Comparison of ENCODE assay signal across 8 cellular contexts in genomic region chr14:24274101-24274543, GRCh38. TPM values are rescaled to one million over a fixed set of nuclear protein-coding genes. Genes with fewer than 3 reads are reported as not detected.
A peak's percentile ranks its signal among the peaks of the same experiment; 100 is the strongest.
DNase-seq lines count a peak whose midpoint lies in the region; ATAC-seq, FAIRE-seq and TF ChIP-seq lines count a peak whose summit lies in the region.
"Had no signal": no experiment of that assay in that cellular context is flagged by ENCODE, and none has a peak within 500 bp of the region (broad histone marks: within the 10 kb centered on the region; RNA-seq: fewer than 3 reads in every experiment).

No MANE protein-coding gene starts in this region.

- no peaks in the 10 kb centered on the region for H3K27me3 ChIP-seq in RWPE2 (ENCODE audit: insufficient read depth, poor library complexity, severe bottlenecking)
- no peaks in the 10 kb centered on the region for H3K27me3 ChIP-seq in bronchial epithelial cell (ENCODE audit: control insufficient read depth, insufficient read depth, low read length)
- H3K27me3 ChIP-seq: Peyer's patch had no signal

- TF ChIP-seq CTCF in RWPE2 (IDR thresholded peaks at IDR 0.05; ENCODE audit: poor library complexity, severe bottlenecking), result no peak
- no peak for TF ChIP-seq CTCF in bronchial epithelial cell (IDR thresholded peaks at IDR 0.05; ENCODE audit: insufficient read depth, low read length, severe bottlenecking)

- DNase-seq in RWPE2 (ENCODE audit: low spot score), result no peak
- DNase-seq in bronchial epithelial cell (ENCODE audit: low read depth), result peak; percentile 100
- DNase-seq in stimulated activated CD4-positive, alpha-beta T cell treated with anti-CD3 and anti-CD28 coated beads, TNF-alpha, amount 100 ng/mL, for 48 hours (ENCODE audit: low read depth in 3 of 3), result peak; percentile 28 to 48 (median 38)
- no peak for DNase-seq in HTR-8/SVneo (ENCODE audit: insufficient read length, low spot score)

- peaks cover 36% of the 10 kb centered on the region for H3K4me1 ChIP-seq in RWPE2 (ENCODE audit: insufficient read depth, poor library complexity, severe bottlenecking)

- no peaks in the 10 kb centered on the region for H3K9me3 ChIP-seq in RWPE2 (ENCODE audit: severe bottlenecking)
- H3K9me3 ChIP-seq: Peyer's patch had no signal

- ATAC-seq in GM18909 (IDR thresholded peaks at IDR 0.05; ENCODE audit: poor library complexity, unreplicated experiment) (peak; percentile 39), HG02884 (IDR thresholded peaks at IDR 0.05; ENCODE audit: unreplicated experiment) (peak; percentile 51), RWPE2 (ENCODE audit: low read depth) (peak; percentile 76), SK-N-SH treated with all-trans-retinoic acid at 6 μM for 48 hours (no peak)

- no peak overlapping the region for H3K4me3 ChIP-seq in RWPE2 (ENCODE audit: severe bottlenecking)
- H3K4me3 ChIP-seq in bronchial epithelial cell (ENCODE audit: low read depth, low read length), result no peak overlapping the region
- H3K4me3 ChIP-seq: Peyer's patch had no signal

- H3K36me3 ChIP-seq in RWPE2 (ENCODE audit: low read depth) (peaks cover 15% of the 10 kb centered on the region), bronchial epithelial cell (ENCODE audit: control insufficient read depth, insufficient read depth, low read length) (peaks cover 9% of the 10 kb centered on the region)

- H3K27ac ChIP-seq in RWPE2 (ENCODE audit: poor library complexity, severe bottlenecking), result peak overlapping the region; percentile 98

- FAIRE-seq in bronchial epithelial cell (lab: Jason Lieb, UNC) (peak; percentile 66), HTR-8/SVneo (lab: Jason Lieb, UNC) (no peak)

TF ChIP-seq in SK-N-SH treated with all-trans-retinoic acid at 6 μM for 48 hours, 23 proteins besides CTCF, POLR2A, EP300 and RAD21:
- TF ChIP-seq ZNF565 (CRISPR knock-in tag; conservative IDR thresholded peaks at IDR 0.05; ENCODE audit: low read depth), result no peak
- TF ChIP-seq SNAI2 (CRISPR knock-in tag; IDR thresholded peaks at IDR 0.05), result no peak
- no peak for TF ChIP-seq ARNTL (CRISPR knock-in tag; IDR thresholded peaks at IDR 0.05; ENCODE audit: borderline replicate concordance, low read depth)
- no peak for TF ChIP-seq CSRNP3 (CRISPR knock-in tag; IDR thresholded peaks at IDR 0.05)
- TF ChIP-seq ZNF70 (CRISPR knock-in tag; IDR thresholded peaks at IDR 0.05), result no peak
TF ChIP-seq in SK-N-SH treated with all-trans-retinoic acid at 6 μM for 48 hours: peak in this region for 0.

RNA-seq across cellular contexts. Expression of gene RABGGTA, which starts 2.7 kb away (rescaled TPM):
- 32.6 and 58.9 TPM in 2 replicates for total RNA-seq in bronchial epithelial cell

RNA-seq across cellular contexts. Expression of gene TGM1, which starts 11.1 kb away (rescaled TPM):
- 88.7 and 382 TPM in 2 replicates for total RNA-seq in bronchial epithelial cell

RNA-seq across cellular contexts. Expression of gene DHRS1, which starts 25.5 kb away (rescaled TPM):
- 16.6 and 39.6 TPM in 2 replicates for total RNA-seq in bronchial epithelial cell

RNA-seq across cellular contexts. Expression of gene NOP9, which starts 25.5 kb away (rescaled TPM):
- total RNA-seq in bronchial epithelial cell, result 23.2 and 26.1 TPM in 2 replicates

RNA-seq across cellular contexts. Expression of gene TINF2, which starts 31.7 kb away (rescaled TPM):
- total RNA-seq in bronchial epithelial cell, result 48.7 and 91.9 TPM in 2 replicates

Comparison
In these comparisons a context has a peak if more than half of its experiments do, and no peak if none do; other contexts are left out.
1. DNase-seq: peak in bronchial epithelial cell (single experiment) and stimulated activated CD4-positive, alpha-beta T cell treated with anti-CD3 and anti-CD28 coated beads, TNF-alpha, amount 100 ng/mL, for 48 hours (3 of 3); none in RWPE2 (single experiment) and HTR-8/SVneo (single experiment).